Comparison of ENCODE assay signal across 9 cellular contexts in the genomic region with DNA sequence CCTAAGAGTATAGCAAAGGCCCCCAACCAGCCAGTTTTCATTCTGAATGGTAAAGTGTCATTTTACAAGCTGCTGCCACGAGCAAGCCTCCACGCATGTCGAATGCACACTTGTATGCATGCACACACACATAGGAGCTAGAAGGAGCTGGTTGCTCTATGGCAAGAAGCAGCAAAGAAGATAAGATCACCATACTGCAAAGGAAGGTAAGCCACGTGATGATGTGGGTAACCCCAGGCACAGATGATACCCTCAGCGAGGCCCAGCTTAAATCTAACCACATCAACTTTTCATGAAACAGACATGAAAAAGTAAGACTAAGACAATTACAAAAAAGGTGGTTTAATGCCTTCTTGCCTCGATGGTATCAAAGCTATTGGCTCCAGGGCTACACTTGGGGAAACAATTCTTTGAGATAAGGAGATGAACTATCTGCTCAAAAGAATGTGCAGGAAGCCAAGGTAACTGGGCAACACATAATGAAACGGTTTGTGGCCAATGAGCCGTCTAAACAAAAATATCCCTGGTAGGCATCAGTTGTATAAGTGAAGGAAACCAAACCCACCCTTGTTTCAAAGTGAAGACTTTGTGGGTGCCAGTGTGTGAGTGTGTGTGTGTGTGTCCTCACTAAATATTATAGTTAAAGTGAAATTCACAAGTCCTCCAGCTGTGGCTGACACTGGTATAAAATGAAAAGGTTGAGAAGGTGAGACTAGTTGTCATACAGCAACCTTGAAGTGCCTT.
DNase-seq lines count a peak whose midpoint lies in the region; ATAC-seq and TF ChIP-seq lines count a peak whose summit lies in the region.
"Had no signal": no experiment of that assay in that cellular context is flagged by ENCODE, and none has a peak within 500 bp of the region (broad histone marks: within the 10 kb centered on the region; RNA-seq: fewer than 3 reads in every experiment).

No MANE protein-coding gene starts in this region.

- H3K9me3 ChIP-seq in ovary, result no peaks in the 10 kb centered on the region

- peak overlapping the region; percentile 1 for H3K27ac Mint-ChIP-seq in stimulated activated effector memory CD8-positive, alpha-beta T cell treated with anti-CD3 and anti-CD28 coated beads, Interleukin-12 subunit alpha, Interleukin-12 subunit beta, amount 100 ng/mL, for 72 hours

- peak overlapping the region; percentile 12 for H3K4me3 Mint-ChIP-seq in stimulated activated effector memory CD8-positive, alpha-beta T cell treated with anti-CD3 and anti-CD28 coated beads, Interleukin-12 subunit alpha, Interleukin-12 subunit beta, amount 100 ng/mL, for 72 hours

- peak; percentile 81 for ATAC-seq in stimulated activated effector memory CD8-positive, alpha-beta T cell treated with anti-CD3 and anti-CD28 coated beads, Interleukin-12 subunit alpha, Interleukin-12 subunit beta, amount 100 ng/mL, for 72 hours
- ATAC-seq in HG03565 (IDR thresholded peaks at IDR 0.05; ENCODE audit: unreplicated experiment) (no peak), GM19467 (IDR thresholded peaks at IDR 0.05; ENCODE audit: unreplicated experiment) (no peak)

- WGBS in ovary, 3 donors, result 86 to 91% (median 86%) methylated on average over 8 of the region's 8 CpGs

- no peak for TF ChIP-seq CTCF in ovary (IDR thresholded peaks at IDR 0.05)

- no peak for TF ChIP-seq POLR2A in ovary (IDR thresholded peaks at IDR 0.05)

- no peak overlapping the region for H3K4me3 ChIP-seq in ovary

- peak; percentile 71 for DNase-seq in T-helper 22 cell (ENCODE audit: low read depth)
- peak; percentile 32 for DNase-seq in activated T-cell treated with anti-CD3 and anti-CD28 coated beads for 24 hours (ENCODE audit: low read depth)
- peak; percentile 70 for DNase-seq in effector CD4-positive, alpha-beta T cell
- peak; percentile 34 to 78 for DNase-seq in stimulated activated effector memory CD8-positive, alpha-beta T cell treated with anti-CD3 and anti-CD28 coated beads, Interleukin-12 subunit alpha, Interleukin-12 subunit beta, amount 100 ng/mL, for 72 hours (ENCODE audit: low spot score in 2 of 2)
- no peak for DNase-seq in DMS 273 treated with DMSO at 0.1 percent for 48 hours (lab: John Stamatoyannopoulos, UW)
- DNase-seq in ovary, result no peak

- TF ChIP-seq EP300 in ovary (IDR thresholded peaks at IDR 0.05), result no peak

- peaks cover 82% of the 10 kb centered on the region for H3K4me1 Mint-ChIP-seq in stimulated activated effector memory CD8-positive, alpha-beta T cell treated with anti-CD3 and anti-CD28 coated beads, Interleukin-12 subunit alpha, Interleukin-12 subunit beta, amount 100 ng/mL, for 72 hours

- H3K36me3 ChIP-seq in ovary, result no peaks in the 10 kb centered on the region

- H3K9me3 Mint-ChIP-seq in stimulated activated effector memory CD8-positive, alpha-beta T cell treated with anti-CD3 and anti-CD28 coated beads, Interleukin-12 subunit alpha, Interleukin-12 subunit beta, amount 100 ng/mL, for 72 hours, result no peaks in the 10 kb centered on the region

- no peak overlapping the region for H3K27ac ChIP-seq in ovary
- H3K27ac ChIP-seq: RWPE1 had no signal

- H3K36me3 Mint-ChIP-seq in stimulated activated effector memory CD8-positive, alpha-beta T cell treated with anti-CD3 and anti-CD28 coated beads, Interleukin-12 subunit alpha, Interleukin-12 subunit beta, amount 100 ng/mL, for 72 hours, result peaks cover 18% of the 10 kb centered on the region

- intact Hi-C loops in ovary (cut with DNase I), result no loop called here

- H3K4me1 ChIP-seq in ovary (ENCODE audit: insufficient read depth), result no peaks in the 10 kb centered on the region

- no peaks in the 10 kb centered on the region for H3K27me3 ChIP-seq in ovary

Comparison
In these comparisons a context has a peak if more than half of its experiments do, and no peak if none do; other contexts are left out.
1. DNase-seq: peak in T-helper 22 cell (single experiment), activated T-cell treated with anti-CD3 and anti-CD28 coated beads for 24 hours (single experiment), effector CD4-positive, alpha-beta T cell (single experiment) and stimulated activated effector memory CD8-positive, alpha-beta T cell treated with anti-CD3 and anti-CD28 coated beads, Interleukin-12 subunit alpha, Interleukin-12 subunit beta, amount 100 ng/mL, for 72 hours (2 of 2); none in DMS 273 treated with DMSO at 0.1 percent for 48 hours (single experiment) and ovary (0 of 5).